ENCODE assay signal across 17 cellular contexts in the genomic region with DNA sequence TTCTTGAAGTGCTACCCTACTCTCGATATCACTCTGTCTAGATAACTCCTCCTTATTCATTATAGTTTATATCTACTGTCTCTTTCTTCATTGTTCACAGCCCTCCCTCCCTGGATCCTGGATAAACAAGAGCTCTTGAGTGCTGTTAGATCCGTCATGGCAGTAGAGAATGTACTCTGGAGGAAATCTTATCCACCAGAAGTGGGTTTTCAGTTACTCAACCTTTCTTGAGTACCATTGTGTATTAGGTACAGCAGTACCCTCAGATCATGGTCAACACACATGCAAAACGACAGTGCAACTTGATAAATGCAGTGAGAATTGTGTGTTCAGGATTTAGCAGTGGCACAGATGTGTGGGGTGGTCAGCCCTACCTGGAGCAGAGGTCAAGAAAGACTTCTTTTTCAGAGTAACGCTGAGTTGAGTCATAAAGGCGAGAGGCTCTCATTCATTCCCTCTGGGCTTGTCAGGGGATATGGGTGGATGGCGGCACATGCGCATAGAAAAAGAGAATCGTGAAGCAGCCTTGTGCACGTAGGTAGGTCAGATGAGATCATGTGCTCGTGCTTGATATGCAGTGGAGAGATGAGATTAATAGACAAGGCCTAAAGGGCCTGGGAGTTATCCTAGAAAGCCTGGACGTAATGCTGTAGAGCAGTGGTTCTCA.
"Had no signal": no experiment of that assay in that cellular context is flagged by ENCODE, and none has a peak within 500 bp of the region (broad histone marks: within the 10 kb centered on the region; RNA-seq: fewer than 3 reads in every experiment).

No MANE protein-coding gene starts in this region.

- H3K4me1 ChIP-seq: foreskin keratinocyte, pancreas had no signal

- H3K27ac ChIP-seq: foreskin keratinocyte, neural progenitor cell, pancreas, VCaP had no signal

- H3K4me3 Mint-ChIP-seq: activated CD8-positive, alpha-beta T cell treated with anti-CD3 and anti-CD28 coated beads for 36 hours; brain; central memory CD8-positive, alpha-beta T cell; dendritic cell treated with granulocyte-macrophage colony-stimulating factor and Interleukin-4, amounts not matched to agents 40 ng/mL and 50 ng/mL, for 4 days; mesothelial cell of epicardium; neural progenitor cell; T-cell had no signal

- H3K36me3 Mint-ChIP-seq: activated naive CD4-positive, alpha-beta T cell treated with anti-CD3 and anti-CD28 coated beads, Interleukin-2, amount 50 U/mL, for 72 hours had no signal

- H3K4me1 Mint-ChIP-seq: brain; central memory CD8-positive, alpha-beta T cell; mesothelial cell of epicardium; neural progenitor cell; T-cell had no signal

- H3K4me2 ChIP-seq: neural progenitor cell had no signal

- H3K9ac ChIP-seq: neural progenitor cell had no signal

- H3K27ac Mint-ChIP-seq: activated CD8-positive, alpha-beta T cell treated with anti-CD3 and anti-CD28 coated beads for 36 hours; activated naive CD4-positive, alpha-beta T cell treated with anti-CD3 and anti-CD28 coated beads, Interleukin-2, amount 50 U/mL, for 72 hours; dendritic cell treated with granulocyte-macrophage colony-stimulating factor and Interleukin-4, amounts not matched to agents 40 ng/mL and 50 ng/mL, for 4 days; mesothelial cell of epicardium; neural progenitor cell; T-cell had no signal

- H3K27me3 Mint-ChIP-seq: activated CD8-positive, alpha-beta T cell treated with anti-CD3 and anti-CD28 coated beads for 36 hours; central memory CD8-positive, alpha-beta T cell; T-cell had no signal

- ATAC-seq: activated CD8-positive, alpha-beta T cell treated with anti-CD3 and anti-CD28 coated beads for 36 hours; activated naive CD4-positive, alpha-beta T cell treated with anti-CD3 and anti-CD28 coated beads, Interleukin-2, amount 50 U/mL, for 72 hours; foreskin keratinocyte; pancreas; T-cell had no signal

- H3K36me3 ChIP-seq: pancreas had no signal

- H3K9me3 ChIP-seq: pancreas had no signal

- H2AFZ ChIP-seq: neural progenitor cell had no signal

- H3K27me3 ChIP-seq: foreskin keratinocyte, neural progenitor cell, pancreas had no signal

- H3K9me3 Mint-ChIP-seq: activated CD8-positive, alpha-beta T cell treated with anti-CD3 and anti-CD28 coated beads for 36 hours; activated naive CD4-positive, alpha-beta T cell treated with anti-CD3 and anti-CD28 coated beads, Interleukin-2, amount 50 U/mL, for 72 hours; central memory CD8-positive, alpha-beta T cell; dendritic cell treated with granulocyte-macrophage colony-stimulating factor and Interleukin-4, amounts not matched to agents 40 ng/mL and 50 ng/mL, for 4 days; mesothelial cell of epicardium; neural progenitor cell; T-cell had no signal

- DNase-seq: activated CD8-positive, alpha-beta T cell treated with anti-CD3 and anti-CD28 coated beads for 36 hours; activated gamma-delta T cell; activated T-cell treated with anti-CD3 and anti-CD28 coated beads, Interleukin-2, amount 50 U/mL, for 48 hours; effector memory CD4-positive, alpha-beta T cell; foreskin keratinocyte; glutamatergic neuron; pancreas; stimulated activated CD4-positive, alpha-beta T cell treated with anti-CD3 and anti-CD28 coated beads, Interleukin-12 subunit alpha, Interleukin-12 subunit beta, amount 100 ng/mL, for 4 hours; stimulated activated CD4-positive, alpha-beta T cell treated with anti-CD3 and anti-CD28 coated beads, Interleukin-2, amount 100 ng/mL, for 24 hours; T-cell had no signal

- H3K4me3 ChIP-seq: neural progenitor cell, pancreas had no signal
